21 cellular contexts compared by ENCODE assay signal in the genomic region with DNA sequence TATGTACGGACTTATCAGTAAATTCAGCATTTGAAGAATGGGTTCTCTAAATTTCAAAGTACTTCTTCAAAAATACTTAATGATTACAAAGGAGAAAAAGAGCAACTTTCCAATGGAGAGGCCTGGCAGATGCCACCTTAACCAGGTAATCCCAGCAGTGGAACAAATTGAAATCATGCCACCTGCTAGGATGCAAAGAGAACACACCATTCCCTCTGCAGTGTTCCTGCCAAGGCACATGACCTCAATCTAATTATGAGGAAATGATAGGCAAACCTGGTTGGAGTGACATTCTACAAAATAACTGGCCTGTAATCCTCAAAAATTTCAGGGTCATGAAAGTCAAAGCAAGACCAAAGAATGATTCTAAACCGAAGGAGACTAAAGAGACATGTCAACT. TPM values are rescaled to one million over a fixed set of nuclear protein-coding genes. Genes with fewer than 3 reads are reported as not detected.
A peak's percentile ranks its signal among the peaks of the same experiment; 100 is the strongest.
DNase-seq lines count a peak whose midpoint lies in the region; ATAC-seq, FAIRE-seq and TF ChIP-seq lines count a peak whose summit lies in the region.
"Had no signal": no experiment of that assay in that cellular context is flagged by ENCODE, and none has a peak within 500 bp of the region (broad histone marks: within the 10 kb centered on the region; RNA-seq: fewer than 3 reads in every experiment).

No MANE protein-coding gene starts in this region.

- peak overlapping the region; percentile 29 to 70 for H3K27ac Mint-ChIP-seq in natural killer cell
- H3K27ac Mint-ChIP-seq in natural killer cell treated with Interleukin-12 subunit alpha and Interleukin-12 subunit beta and Interleukin-15 and Interleukin-18, amount 100 ng/mL, for 72 hours: peak overlapping the region in 1 of 2 donors; percentile 13
- H3K27ac Mint-ChIP-seq: activated CD4-positive, alpha-beta T cell treated with anti-CD3 and anti-CD28 coated beads, Interleukin-2, amount 10 ng/mL, durations not matched to agents 24 days and 14 days; activated naive CD4-positive, alpha-beta T cell treated with anti-CD3 and anti-CD28 coated beads for 36 hours had no signal

- H3K9me3 Mint-ChIP-seq in natural killer cell: no peaks in the 10 kb centered on the region
- no peaks in the 10 kb centered on the region for H3K9me3 Mint-ChIP-seq in natural killer cell treated with Interleukin-12 subunit alpha and Interleukin-12 subunit beta and Interleukin-15 and Interleukin-18, amount 100 ng/mL, for 72 hours
- H3K9me3 Mint-ChIP-seq: activated CD4-positive, alpha-beta T cell treated with anti-CD3 and anti-CD28 coated beads, Interleukin-2, amount 10 ng/mL, durations not matched to agents 24 days and 14 days; activated naive CD4-positive, alpha-beta T cell treated with anti-CD3 and anti-CD28 coated beads for 36 hours; neural crest cell; stimulated activated naive CD8-positive, alpha-beta T cell treated with anti-CD3 and anti-CD28 coated beads, Interleukin-15, Interleukin-2, amounts not matched to agents 100 ng/mL and 50 ng/mL, for 24 hours had no signal

- no peaks in the 10 kb centered on the region for H3K36me3 Mint-ChIP-seq in natural killer cell
- H3K36me3 Mint-ChIP-seq in natural killer cell treated with Interleukin-12 subunit alpha and Interleukin-12 subunit beta and Interleukin-15 and Interleukin-18, amount 100 ng/mL, for 72 hours: no peaks in the 10 kb centered on the region

- TF ChIP-seq CTCF in natural killer cell (IDR thresholded peaks at IDR 0.05) (no peak), VCaP (conservative IDR thresholded peaks at IDR 0.05) (no peak)

- H3K27me3 Mint-ChIP-seq in natural killer cell (ENCODE audit: low read depth in 2 of 2): no peaks in the 10 kb centered on the region
- H3K27me3 Mint-ChIP-seq in natural killer cell treated with Interleukin-12 subunit alpha and Interleukin-12 subunit beta and Interleukin-15 and Interleukin-18, amount 100 ng/mL, for 72 hours: no peaks in the 10 kb centered on the region
- H3K27me3 Mint-ChIP-seq: activated CD4-positive, alpha-beta T cell treated with anti-CD3 and anti-CD28 coated beads, Interleukin-2, amount 10 ng/mL, durations not matched to agents 24 days and 14 days; stimulated activated naive CD8-positive, alpha-beta T cell treated with anti-CD3 and anti-CD28 coated beads, Interleukin-15, Interleukin-2, amounts not matched to agents 100 ng/mL and 50 ng/mL, for 24 hours had no signal

- H3K27ac ChIP-seq in VCaP: peak overlapping the region; percentile 85
- H3K27ac ChIP-seq: RWPE1, skin epidermis, tibial artery had no signal

- peaks cover 66 to 68% of the 10 kb centered on the region in 2 donors for H3K4me1 Mint-ChIP-seq in natural killer cell
- H3K4me1 Mint-ChIP-seq in natural killer cell treated with Interleukin-12 subunit alpha and Interleukin-12 subunit beta and Interleukin-15 and Interleukin-18, amount 100 ng/mL, for 72 hours (ENCODE audit: low read depth in 2 of 2): peaks cover 42 to 47% of the 10 kb centered on the region in 2 donors

- DNase-seq in natural killer cell: no peak
- no peak for DNase-seq in natural killer cell treated with Interleukin-12 subunit alpha and Interleukin-12 subunit beta and Interleukin-15 and Interleukin-18, amount 100 ng/mL, for 72 hours (ENCODE audit: low spot score)
- DNase-seq in SKM-1 treated with dmso at 0.1 percent for 144 hours (lab: John Stamatoyannopoulos, UW; ENCODE audit: unreplicated experiment): no peak
- DNase-seq in SIG-M5 treated with dmso at 0.1 percent for 504 hours (lab: John Stamatoyannopoulos, UW; ENCODE audit: unreplicated experiment): no peak
- DNase-seq: activated CD4-positive, alpha-beta T cell treated with anti-CD3 and anti-CD28 coated beads, Interleukin-2, amount 10 ng/mL, durations not matched to agents 24 days and 14 days; activated naive CD4-positive, alpha-beta T cell treated with anti-CD3 and anti-CD28 coated beads for 36 hours; COR-L47; NCI-H1105; NCI-H2081 treated with DMSO at 0.1 percent for 48 hours; NCI-H510A; SW 1271; tibial artery had no signal

- peak; percentile 30 for FAIRE-seq in islet of Langerhans (lab: Jason Lieb, UNC)
- FAIRE-seq: HepG2, TTC549 had no signal

- no peak for ATAC-seq in natural killer cell
- ATAC-seq in natural killer cell treated with Interleukin-12 subunit alpha and Interleukin-12 subunit beta and Interleukin-15 and Interleukin-18, amount 100 ng/mL, for 72 hours: no peak
- no peak for ATAC-seq in SK-N-SH treated with all-trans-retinoic acid at 6 μM for 48 hours
- ATAC-seq: HepG2 had no signal

- intact Hi-C loops in natural killer cell (cut with micrococcal nuclease): no loop called here

- no peak overlapping the region for H3K4me3 Mint-ChIP-seq in natural killer cell
- no peak overlapping the region for H3K4me3 Mint-ChIP-seq in natural killer cell treated with Interleukin-12 subunit alpha and Interleukin-12 subunit beta and Interleukin-15 and Interleukin-18, amount 100 ng/mL, for 72 hours
- H3K4me3 Mint-ChIP-seq: activated CD4-positive, alpha-beta T cell treated with anti-CD3 and anti-CD28 coated beads, Interleukin-2, amount 10 ng/mL, durations not matched to agents 24 days and 14 days; activated naive CD4-positive, alpha-beta T cell treated with anti-CD3 and anti-CD28 coated beads for 36 hours; neural crest cell; stimulated activated naive CD8-positive, alpha-beta T cell treated with anti-CD3 and anti-CD28 coated beads, Interleukin-15, Interleukin-2, amounts not matched to agents 100 ng/mL and 50 ng/mL, for 24 hours had no signal

TF ChIP-seq in SK-N-SH treated with all-trans-retinoic acid at 6 μM for 48 hours, 23 proteins besides CTCF, POLR2A, EP300 and RAD21:
- TF ChIP-seq TOX (CRISPR knock-in tag; IDR thresholded peaks at IDR 0.05; ENCODE audit: borderline replicate concordance) (no peak), ZC3H10 (CRISPR knock-in tag; IDR thresholded peaks at IDR 0.05) (no peak), ZNF565 (CRISPR knock-in tag; conservative IDR thresholded peaks at IDR 0.05; ENCODE audit: low read depth) (no peak), OSR1 (CRISPR knock-in tag; IDR thresholded peaks at IDR 0.05) (no peak), TCF4 (CRISPR knock-in tag; IDR thresholded peaks at IDR 0.05; ENCODE audit: borderline replicate concordance) (no peak), ARNTL (CRISPR knock-in tag; IDR thresholded peaks at IDR 0.05; ENCODE audit: borderline replicate concordance, low read depth) (no peak), ESRRG (CRISPR knock-in tag; IDR thresholded peaks at IDR 0.05) (no peak), ZNF8 (CRISPR knock-in tag; IDR thresholded peaks at IDR 0.05) (no peak), RARB (CRISPR knock-in tag; IDR thresholded peaks at IDR 0.05) (no peak), CSDC2 (CRISPR knock-in tag; IDR thresholded peaks at IDR 0.05) (no peak), ZNF70 (CRISPR knock-in tag; IDR thresholded peaks at IDR 0.05) (no peak), SNAI2 (CRISPR knock-in tag; IDR thresholded peaks at IDR 0.05) (no peak), ZFP3 (CRISPR knock-in tag; IDR thresholded peaks at IDR 0.05) (no peak), GLIS3 (CRISPR knock-in tag; IDR thresholded peaks at IDR 0.05) (no peak)
- TF ChIP-seq, protein P1, sequence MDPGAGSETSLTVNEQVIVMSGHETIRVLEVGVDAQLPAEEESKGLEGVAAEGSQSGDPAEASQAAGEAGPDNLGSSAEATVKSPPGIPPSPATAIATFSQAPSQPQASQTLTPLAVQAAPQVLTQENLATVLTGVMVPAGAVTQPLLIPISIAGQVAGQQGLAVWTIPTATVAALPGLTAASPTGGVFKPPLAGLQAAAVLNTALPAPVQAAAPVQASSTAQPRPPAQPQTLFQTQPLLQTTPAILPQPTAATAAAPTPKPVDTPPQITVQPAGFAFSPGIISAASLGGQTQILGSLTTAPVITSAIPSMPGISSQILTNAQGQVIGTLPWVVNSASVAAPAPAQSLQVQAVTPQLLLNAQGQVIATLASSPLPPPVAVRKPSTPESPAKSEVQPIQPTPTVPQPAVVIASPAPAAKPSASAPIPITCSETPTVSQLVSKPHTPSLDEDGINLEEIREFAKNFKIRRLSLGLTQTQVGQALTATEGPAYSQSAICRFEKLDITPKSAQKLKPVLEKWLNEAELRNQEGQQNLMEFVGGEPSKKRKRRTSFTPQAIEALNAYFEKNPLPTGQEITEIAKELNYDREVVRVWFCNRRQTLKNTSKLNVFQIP (CRISPR knock-in tag; IDR thresholded peaks at IDR 0.05; ENCODE audit: borderline replicate concordance, low read depth): no peak
- TF ChIP-seq, protein P2, sequence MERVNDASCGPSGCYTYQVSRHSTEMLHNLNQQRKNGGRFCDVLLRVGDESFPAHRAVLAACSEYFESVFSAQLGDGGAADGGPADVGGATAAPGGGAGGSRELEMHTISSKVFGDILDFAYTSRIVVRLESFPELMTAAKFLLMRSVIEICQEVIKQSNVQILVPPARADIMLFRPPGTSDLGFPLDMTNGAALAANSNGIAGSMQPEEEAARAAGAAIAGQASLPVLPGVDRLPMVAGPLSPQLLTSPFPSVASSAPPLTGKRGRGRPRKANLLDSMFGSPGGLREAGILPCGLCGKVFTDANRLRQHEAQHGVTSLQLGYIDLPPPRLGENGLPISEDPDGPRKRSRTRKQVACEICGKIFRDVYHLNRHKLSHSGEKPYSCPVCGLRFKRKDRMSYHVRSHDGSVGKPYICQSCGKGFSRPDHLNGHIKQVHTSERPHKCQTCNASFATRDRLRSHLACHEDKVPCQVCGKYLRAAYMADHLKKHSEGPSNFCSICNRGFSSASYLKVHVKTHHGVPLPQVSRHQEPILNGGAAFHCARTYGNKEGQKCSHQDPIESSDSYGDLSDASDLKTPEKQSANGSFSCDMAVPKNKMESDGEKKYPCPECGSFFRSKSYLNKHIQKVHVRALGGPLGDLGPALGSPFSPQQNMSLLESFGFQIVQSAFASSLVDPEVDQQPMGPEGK (CRISPR knock-in tag; IDR thresholded peaks at IDR 0.05; ENCODE audit: borderline replicate concordance): no peak
- TF ChIP-seq, protein P3, sequence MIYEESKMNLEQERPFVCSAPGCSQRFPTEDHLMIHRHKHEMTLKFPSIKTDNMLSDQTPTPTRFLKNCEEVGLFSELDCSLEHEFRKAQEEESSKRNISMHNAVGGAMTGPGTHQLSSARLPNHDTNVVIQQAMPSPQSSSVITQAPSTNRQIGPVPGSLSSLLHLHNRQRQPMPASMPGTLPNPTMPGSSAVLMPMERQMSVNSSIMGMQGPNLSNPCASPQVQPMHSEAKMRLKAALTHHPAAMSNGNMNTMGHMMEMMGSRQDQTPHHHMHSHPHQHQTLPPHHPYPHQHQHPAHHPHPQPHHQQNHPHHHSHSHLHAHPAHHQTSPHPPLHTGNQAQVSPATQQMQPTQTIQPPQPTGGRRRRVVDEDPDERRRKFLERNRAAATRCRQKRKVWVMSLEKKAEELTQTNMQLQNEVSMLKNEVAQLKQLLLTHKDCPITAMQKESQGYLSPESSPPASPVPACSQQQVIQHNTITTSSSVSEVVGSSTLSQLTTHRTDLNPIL (CRISPR knock-in tag; IDR thresholded peaks at IDR 0.05; ENCODE audit: low read depth): no peak

RNA-seq across cellular contexts. Expression of a gene that starts 21.5 kb away (rescaled TPM):
- 100 to 1,000 TPM; 112 to 141 (median 138) TPM for total RNA-seq in natural killer cell
- 10 to 100 TPM; 43.6 to 52.7 TPM for total RNA-seq in natural killer cell treated with Interleukin-12 subunit alpha and Interleukin-12 subunit beta and Interleukin-15 and Interleukin-18, amount 100 ng/mL, for 72 hours
